9 cellular contexts compared by ENCODE assay signal in genomic region chr20:19995220-19995863, GRCh38. TPM values are rescaled to one million over a fixed set of nuclear protein-coding genes. Genes with fewer than 3 reads are reported as not detected.
A peak's percentile ranks its signal among the peaks of the same experiment; 100 is the strongest.
DNase-seq lines count a peak whose midpoint lies in the region; ATAC-seq and TF ChIP-seq lines count a peak whose summit lies in the region.
"Had no signal": no experiment of that assay in that cellular context is flagged by ENCODE, and none has a peak within 500 bp of the region (broad histone marks: within the 10 kb centered on the region; RNA-seq: fewer than 3 reads in every experiment).

No MANE protein-coding gene starts in this region.

- H3K36me3 Mint-ChIP-seq in progenitor cell of endocrine pancreas (ENCODE audit: insufficient read depth), result peaks cover 3% of the 10 kb centered on the region
- H3K36me3 Mint-ChIP-seq: activated naive CD8-positive, alpha-beta T cell treated with anti-CD3 and anti-CD28 coated beads, Interleukin-2, amount 10 ng/mL, durations not matched to agents 7 days and 5 days had no signal

- H3K27me3 Mint-ChIP-seq in progenitor cell of endocrine pancreas, result no peaks in the 10 kb centered on the region

- DNase-seq in Right ventricle myocardium superior, result no peak
- DNase-seq in Right ventricle myocardium inferior (ENCODE audit: missing footprints), result no peak
- DNase-seq in NCI-H146 treated with DMSO at 0.1 percent for 48 hours (lab: John Stamatoyannopoulos, UW; ENCODE audit: unreplicated experiment), result peak; percentile 73
- DNase-seq in foreskin fibroblast, result peak; percentile 50 to 82
- DNase-seq in progenitor cell of endocrine pancreas (ENCODE audit: low spot score, unreplicated experiment), result no peak
- DNase-seq: activated naive CD8-positive, alpha-beta T cell treated with anti-CD3 and anti-CD28 coated beads, Interleukin-2, amount 10 ng/mL, durations not matched to agents 7 days and 5 days had no signal

- intact Hi-C loops in Right ventricle myocardium superior (cut with DNase I), result loop anchor here (10.0 kb wide), 2 partner anchors 111 to 301 kb away; no protein-coding TSS in a partner anchor
- intact Hi-C loops in Right ventricle myocardium inferior (cut with DNase I), result loop anchor here (2.0 to 5.0 kb wide), 3 partner anchors 108 to 307 kb away; no protein-coding TSS in a partner anchor

- no peaks in the 10 kb centered on the region for H3K9me3 Mint-ChIP-seq in progenitor cell of endocrine pancreas (ENCODE audit: low read depth)
- H3K9me3 Mint-ChIP-seq: activated naive CD8-positive, alpha-beta T cell treated with anti-CD3 and anti-CD28 coated beads, Interleukin-2, amount 10 ng/mL, durations not matched to agents 7 days and 5 days had no signal

- no peak overlapping the region for H3K27ac Mint-ChIP-seq in progenitor cell of endocrine pancreas
- H3K27ac Mint-ChIP-seq: activated naive CD8-positive, alpha-beta T cell treated with anti-CD3 and anti-CD28 coated beads, Interleukin-2, amount 10 ng/mL, durations not matched to agents 7 days and 5 days had no signal

- H3K4me1 Mint-ChIP-seq in progenitor cell of endocrine pancreas (ENCODE audit: low read depth), result peaks cover 20% of the 10 kb centered on the region
- H3K4me1 Mint-ChIP-seq: activated naive CD8-positive, alpha-beta T cell treated with anti-CD3 and anti-CD28 coated beads, Interleukin-2, amount 10 ng/mL, durations not matched to agents 7 days and 5 days had no signal

- TF ChIP-seq CTCF in VCaP (conservative IDR thresholded peaks at IDR 0.05), result peak; percentile 90
- TF ChIP-seq CTCF in foreskin fibroblast (IDR thresholded peaks at IDR 0.05; ENCODE audit: low read depth, low read length), result peak; percentile 72
- TF ChIP-seq CTCF in progenitor cell of endocrine pancreas (IDR thresholded peaks at IDR 0.05; ENCODE audit: unreplicated experiment), result peak; percentile 89

- no peak overlapping the region for H3K4me3 ChIP-seq in foreskin fibroblast (ENCODE audit: low read depth in 1 of 2, low read length in 2 of 2)

- peak overlapping the region; percentile 24; the same call in 1 of the 2 replicates for H3K27ac ChIP-seq in VCaP

- ATAC-seq in Right ventricle myocardium superior (ENCODE audit: poor library complexity) (peak; percentile 41), Right ventricle myocardium inferior (no peak), GM19023 (IDR thresholded peaks at IDR 0.05; ENCODE audit: unreplicated experiment) (no peak), GM18907 (IDR thresholded peaks at IDR 0.05; ENCODE audit: unreplicated experiment) (no peak)

- H3K4me3 Mint-ChIP-seq in progenitor cell of endocrine pancreas (ENCODE audit: low read depth), result no peak overlapping the region
- H3K4me3 Mint-ChIP-seq: activated naive CD8-positive, alpha-beta T cell treated with anti-CD3 and anti-CD28 coated beads, Interleukin-2, amount 10 ng/mL, durations not matched to agents 7 days and 5 days had no signal

RNA-seq across cellular contexts. Expression of gene NAA20, which starts 21.8 kb away (rescaled TPM):
- total RNA-seq in Right ventricle myocardium superior, result 59.2 TPM
- total RNA-seq in Right ventricle myocardium inferior, result 58.4 TPM
- total RNA-seq in progenitor cell of endocrine pancreas, result 38.1 and 40.8 TPM in 2 replicates

RNA-seq across cellular contexts. Expression of gene CRNKL1, which starts 56.9 kb away (rescaled TPM):
- 15.8 TPM for total RNA-seq in Right ventricle myocardium superior
- 16.5 TPM for total RNA-seq in Right ventricle myocardium inferior
- 30.0 and 31.5 TPM in 2 replicates for total RNA-seq in progenitor cell of endocrine pancreas

RNA-seq across cellular contexts. Expression of gene CFAP61, which starts 57.0 kb away (rescaled TPM):
- total RNA-seq in Right ventricle myocardium superior (36.9 TPM), Right ventricle myocardium inferior (27.4 TPM), progenitor cell of endocrine pancreas (2.2 and 2.6 TPM in 2 replicates)
- total RNA-seq: activated naive CD8-positive, alpha-beta T cell treated with anti-CD3 and anti-CD28 coated beads, Interleukin-2, amount 10 ng/mL, durations not matched to agents 7 days and 5 days had no signal

Comparison
In these comparisons a context has a peak if more than half of its experiments do, and no peak if none do; other contexts are left out.
1. DNase-seq: peak in NCI-H146 treated with DMSO at 0.1 percent for 48 hours (single experiment) and foreskin fibroblast (2 of 2); none in Right ventricle myocardium superior (single experiment), Right ventricle myocardium inferior (single experiment) and progenitor cell of endocrine pancreas (single experiment).
2. Peak in every context shown above with its lines, with median percentiles within 50 percentile points of each other: CTCF ChIP-seq.